Comparison of ENCODE assay signal across 19 cellular contexts in genomic region chr22:45499746-45500145, GRCh38. TPM values are rescaled to one million over a fixed set of nuclear protein-coding genes. Genes with fewer than 3 reads are reported as not detected.
DNase-seq lines count a peak whose midpoint lies in the region; ATAC-seq, FAIRE-seq and TF ChIP-seq lines count a peak whose summit lies in the region.
"Had no signal": no experiment of that assay in that cellular context is flagged by ENCODE, and none has a peak within 500 bp of the region (broad histone marks: within the 10 kb centered on the region; RNA-seq: fewer than 3 reads in every experiment).

No MANE protein-coding gene starts in this region.

- H3K27ac ChIP-seq in IMR-90 (ENCODE audit: insufficient read depth, low read length) (no peak overlapping the region), endodermal cell (ENCODE audit: low read depth, low read length) (no peak overlapping the region), HepG2 (ENCODE audit: extremely low read length, insufficient read depth, low read length) (no peak overlapping the region), tibial artery (no peak overlapping the region)
- H3K27ac ChIP-seq: colonic mucosa had no signal

- H3K27me3 ChIP-seq in IMR-90 (ENCODE audit: control insufficient read depth, insufficient read depth, low read length) (no peaks in the 10 kb centered on the region), endodermal cell (ENCODE audit: control insufficient read depth, insufficient read depth, low read length, poor library complexity, severe bottlenecking) (no peaks in the 10 kb centered on the region), HepG2 (ENCODE audit: control insufficient read depth in 1 of 2, insufficient read depth in 2 of 2, low read length in 2 of 2) (no peaks in the 10 kb centered on the region; a peak in 1 of 5 replicates), tibial artery (peaks cover 0 to 27% of the 10 kb centered on the region in 2 donors)

- intact Hi-C loops in IMR-90 (cut with micrococcal nuclease) (no loop called here), HepG2 (cut with micrococcal nuclease; ENCODE audit: unreplicated experiment) (loop anchor here (10.0 kb wide), 1 partner anchor 55 kb away; no protein-coding TSS in a partner anchor), tibial artery (cut with DNase I; ENCODE audit: low total_unique reads) (no loop called here)

- no peaks in the 10 kb centered on the region for H3K36me3 Mint-ChIP-seq in endodermal cell (ENCODE audit: low read depth)
- H3K36me3 Mint-ChIP-seq: CD4-positive, CD25-positive, alpha-beta regulatory T cell had no signal

- H2AFZ ChIP-seq in IMR-90 (replicated peaks; ENCODE audit: low read length, poor library complexity) (peak overlapping the region; percentile 9), HepG2 (ENCODE audit: low read length) (no peak overlapping the region)

- FAIRE-seq in HepG2 (lab: Jason Lieb, UNC) = no peak

- CTCF ChIA-PET in IMR-90 (lab: Yijun Ruan, JAX) (interaction anchor here (1.0 kb wide), 1 partner anchor 58 kb away, joined by 3 read pairs; no protein-coding TSS in a partner anchor), HepG2 (lab: Yijun Ruan, JAX; ENCODE audit: low intra/inter-chr PET ratio, low total read pairs) (no interaction called here)

- no TSS peak for BruUV-seq in IMR-90 (replicated peaks; lab: Mats Ljungman, UMichigan)
- BruUV-seq in HepG2 (replicated peaks; lab: Mats Ljungman, UMichigan) = no TSS peak

- peak overlapping the region; percentile 15; the same call in 1 of the 3 replicates for H2BK15ac ChIP-seq in IMR-90 (ENCODE audit: low read depth, low read length)

- peaks cover 6 to 22% of the 10 kb centered on the region in 2 experiments; a peak in 3 of 4 replicates for H3K79me1 ChIP-seq in IMR-90 (ENCODE audit: low read depth in 1 of 2, low read length in 2 of 2)

- no peaks in the 10 kb centered on the region for H3K36me3 ChIP-seq in IMR-90 (ENCODE audit: control insufficient read depth, insufficient read depth, low read length)
- H3K36me3 ChIP-seq in endodermal cell (ENCODE audit: control insufficient read depth, insufficient read depth, low read length) = no peaks in the 10 kb centered on the region
- no peaks in the 10 kb centered on the region for H3K36me3 ChIP-seq in HepG2 (replicated peaks in 1 of 2; ENCODE audit: control insufficient read depth in 1 of 2, insufficient read depth in 2 of 2, low read length in 2 of 2)
- no peaks in the 10 kb centered on the region for H3K36me3 ChIP-seq in tibial artery
- H3K36me3 ChIP-seq: colonic mucosa had no signal

- no peak for ATAC-seq in IMR-90 (ENCODE audit: low read depth)
- ATAC-seq in HepG2 = no peak
- ATAC-seq in HG02571 (IDR thresholded peaks at IDR 0.05; ENCODE audit: unreplicated experiment) = no peak

- no peak overlapping the region for H3K4me2 ChIP-seq in IMR-90 (ENCODE audit: low read depth, low read length)
- peak overlapping the region; percentile 47; the same call in 1 of the 2 replicates for H3K4me2 ChIP-seq in HepG2 (ENCODE audit: low read depth, low read length)
- H3K4me2 ChIP-seq: smooth muscle cell had no signal

- peak overlapping the region; percentile 15; the same call in 1 of the 2 replicates for H4K5ac ChIP-seq in IMR-90 (ENCODE audit: low read depth, low read length)

- H2BK120ac ChIP-seq in IMR-90 (ENCODE audit: low read depth, low read length) = no peak overlapping the region

- H3K27me3 Mint-ChIP-seq in endodermal cell (ENCODE audit: insufficient read depth) = peaks cover 7% of the 10 kb centered on the region

- H3K18ac ChIP-seq in IMR-90 (ENCODE audit: low read depth, low read length) = peak overlapping the region; percentile 24

- no peak overlapping the region for H3K14ac ChIP-seq in IMR-90 (replicated peaks; ENCODE audit: low read depth, low read length)

- H3K79me2 ChIP-seq in HepG2 (ENCODE audit: insufficient read depth, low read length) = peaks cover 19% of the 10 kb centered on the region

- no peak overlapping the region for H2BK5ac ChIP-seq in IMR-90 (ENCODE audit: low read depth, low read length, poor library complexity, severe bottlenecking)

- no peaks in the 10 kb centered on the region for H4K20me1 ChIP-seq in IMR-90 (ENCODE audit: insufficient read depth, low read length)
- no peaks in the 10 kb centered on the region for H4K20me1 ChIP-seq in HepG2 (ENCODE audit: insufficient read depth, low read length)

- 100% methylated on average over 2 of the region's 3 CpGs; no CpG with 5 or more reads in 1 of the 2 experiments for WGBS in IMR-90 (ENCODE audit: extremely low coverage in 2 of 2, insufficient read length in 1 of 2), 2 experiments
- WGBS in endodermal cell (ENCODE audit: insufficient coverage in 1 of 2, insufficient read length in 1 of 2), 2 experiments = 81 to 100% methylated on average over 1 to 3 of the region's 3 CpGs
- 55% methylated on average over 3 of the region's 3 CpGs for WGBS in HepG2 (ENCODE audit: low lambda C conversion rate)

- TF ChIP-seq POLR2A in IMR-90 (IDR thresholded peaks at IDR 0.05; ENCODE audit: low read depth, low read length) (no peak), HepG2 (IDR thresholded peaks at IDR 0.05; ENCODE audit: insufficient read depth in 1 of 2, low read depth in 2 of 2, low read length in 2 of 2) (no peak)

- dilution Hi-C loops in IMR-90 (cut with HindIII; ENCODE audit: low sequenced_read_pairs, unreplicated experiment) = no loop called here

- peak overlapping the region; percentile 25; the same call in 1 of the 2 replicates for H2AK5ac ChIP-seq in IMR-90 (ENCODE audit: low read depth, low read length)

- peaks cover 4% of the 10 kb centered on the region for H3K9me3 Mint-ChIP-seq in endodermal cell
- H3K9me3 Mint-ChIP-seq: activated T-helper 1 cell treated with anti-CD3 and anti-CD28 coated beads, Interleukin-12 subunit alpha, Interleukin-12 subunit beta, Interleukin-2, Interleukin-4 antibody, amounts not matched to agents 30 ng/mL and 10 ng/mL and 1 ng/mL, durations not matched to agents 14 hours and 24 hours and 36 hours; CD4-positive, CD25-positive, alpha-beta regulatory T cell had no signal

- H3K4me3 ChIP-seq in IMR-90 (ENCODE audit: insufficient read depth, low read depth, low read length) (no peak overlapping the region), endodermal cell (ENCODE audit: low read length) (no peak overlapping the region), HepG2 (replicated peaks in 1 of 3; ENCODE audit: insufficient read depth in 1 of 3, low read depth in 2 of 3, low read length in 3 of 3) (peak overlapping the region in 1 of 3 experiments; percentile 34; a peak in 1 of 6 replicates), tibial artery (no peak overlapping the region)
- H3K4me3 ChIP-seq: colonic mucosa, smooth muscle cell had no signal

- H3K23ac ChIP-seq in IMR-90 (ENCODE audit: low read depth, low read length) = no peak overlapping the region

- POLR2A ChIA-PET in IMR-90 (lab: Charles Lee; ENCODE audit: unreplicated experiment) = no interaction called here
- POLR2A ChIA-PET in HepG2 (lab: Yijun Ruan, JAX) = interaction anchor here (0.8 to 2.2 kb wide), 4 partner anchors 15 to 227 kb away, joined by 3 to 7 read pairs (median 4); no protein-coding TSS in a partner anchor

- TF ChIP-seq EP300 in HepG2 (IDR thresholded peaks at IDR 0.05; ENCODE audit: low read depth in 2 of 2, low read length in 2 of 2) = no peak
- no peak for TF ChIP-seq EP300 in HepG2 (CRISPR knock-in tag; IDR thresholded peaks at IDR 0.05; ENCODE audit: borderline replicate concordance)

- peak overlapping the region; percentile 2 for H3K4ac ChIP-seq in IMR-90 (ENCODE audit: low read depth, low read length)

- no peak overlapping the region for H4K91ac ChIP-seq in IMR-90 (ENCODE audit: insufficient read depth, low read depth, low read length)

- in situ Hi-C loops in IMR-90 (cut with MboI; ENCODE audit: low sequenced_read_pairs) = no loop called here
- in situ Hi-C loops in HepG2 (cut with HindIII; ENCODE audit: extremely low pct_ligation_motif_present, low pct_unique_long_range_greater_than_20kb) = no loop called here

- DNase-seq in IMR-90 (no peak), endodermal cell (peak; percentile 49), HepG2 (ENCODE audit: low spot score) (no peak), tibial artery (peak; percentile 61 to 76), NCI-H2107 (lab: John Stamatoyannopoulos, UW) (no peak), NCI-H1436 (lab: John Stamatoyannopoulos, UW) (no peak)
- DNase-seq: activated CD4-positive, alpha-beta T cell treated with anti-CD3 and anti-CD28 coated beads, Interleukin-2, amount 50 U/mL, for 48 hours; amygdala; CD4-positive, CD25-positive, alpha-beta regulatory T cell; colonic mucosa; erythroblast; GDM1; hypothalamus; NCI-H2029; SHP77 treated with DMSO at 0.1 percent for 48 hours; T1000 had no signal

- TF ChIP-seq CTCF in IMR-90 (conservative IDR thresholded peaks at IDR 0.05; ENCODE audit: low read depth, low read length) (no peak), endodermal cell (conservative IDR thresholded peaks at IDR 0.05) (no peak), HepG2 (CRISPR knock-in tag; IDR thresholded peaks at IDR 0.05) (no peak), tibial artery (IDR thresholded peaks at IDR 0.05) (no peak)

- H2BK20ac ChIP-seq in IMR-90 (ENCODE audit: low read depth, low read length) = no peak overlapping the region; the same call in 1 of the 2 replicates

- TF ChIP-seq RAD21 in IMR-90 (IDR thresholded peaks at IDR 0.05; ENCODE audit: low read length) (no peak), HepG2 (CRISPR knock-in tag; IDR thresholded peaks at IDR 0.05) (no peak)

- no peak overlapping the region for H2AK9ac ChIP-seq in IMR-90 (replicated peaks; ENCODE audit: low read depth, low read length, poor library complexity)

- peaks cover 12% of the 10 kb centered on the region; the same call in 1 of the 2 replicates for H3K9me1 ChIP-seq in IMR-90 (ENCODE audit: insufficient read depth, low read length)

- H3K9ac ChIP-seq in IMR-90 (ENCODE audit: low read depth, low read length) = no peak overlapping the region
- H3K9ac ChIP-seq in endodermal cell (ENCODE audit: extremely low read depth, low read length, poor library complexity, severe bottlenecking) = no peak overlapping the region
- no peak overlapping the region for H3K9ac ChIP-seq in HepG2 (ENCODE audit: insufficient read depth, low read depth, low read length)

- H3K27ac Mint-ChIP-seq in endodermal cell = no peak overlapping the region
- H3K27ac Mint-ChIP-seq: activated T-helper 1 cell treated with anti-CD3 and anti-CD28 coated beads, Interleukin-12 subunit alpha, Interleukin-12 subunit beta, Interleukin-2, Interleukin-4 antibody, amounts not matched to agents 30 ng/mL and 10 ng/mL and 1 ng/mL, durations not matched to agents 14 hours and 24 hours and 36 hours; CD4-positive, CD25-positive, alpha-beta regulatory T cell had no signal

- H3K56ac ChIP-seq in IMR-90 (ENCODE audit: extremely low read depth, insufficient read depth, low read length) = no peak overlapping the region

- H3K4me1 ChIP-seq in IMR-90 (ENCODE audit: control insufficient read depth, insufficient read depth, low read length) (peaks cover 26% of the 10 kb centered on the region), endodermal cell (ENCODE audit: control insufficient read depth, insufficient read depth, low read length) (no peaks in the 10 kb centered on the region), HepG2 (ENCODE audit: insufficient read depth, low read length) (peaks cover 72% of the 10 kb centered on the region), tibial artery (peaks cover 0 to 32% (median 20%) of the 10 kb centered on the region in 4 donors)
- H3K4me1 ChIP-seq: colonic mucosa had no signal

- no peak overlapping the region for H3K4me3 Mint-ChIP-seq in endodermal cell
- H3K4me3 Mint-ChIP-seq: activated T-helper 1 cell treated with anti-CD3 and anti-CD28 coated beads, Interleukin-12 subunit alpha, Interleukin-12 subunit beta, Interleukin-2, Interleukin-4 antibody, amounts not matched to agents 30 ng/mL and 10 ng/mL and 1 ng/mL, durations not matched to agents 14 hours and 24 hours and 36 hours; CD4-positive, CD25-positive, alpha-beta regulatory T cell had no signal

- H3K9me3 ChIP-seq in IMR-90 (ENCODE audit: control insufficient read depth, insufficient read depth, low read length) (no peaks in the 10 kb centered on the region), endodermal cell (ENCODE audit: control insufficient read depth, low read length) (peaks cover under 1% of the 10 kb centered on the region), HepG2 (ENCODE audit: low read length) (no peaks in the 10 kb centered on the region), tibial artery (no peaks in the 10 kb centered on the region)
- H3K9me3 ChIP-seq: colonic mucosa had no signal

- peak overlapping the region in 1 of 2 experiments; percentile 36; a peak in 1 of 4 replicates for H4K8ac ChIP-seq in IMR-90 (ENCODE audit: low read depth in 2 of 2, low read length in 2 of 2)

- peaks cover 20% of the 10 kb centered on the region for H3K4me1 Mint-ChIP-seq in endodermal cell

RNA-seq across cellular contexts. Expression of gene FBLN1, which starts 2.9 kb away (rescaled TPM):
- total RNA-seq in IMR-90 (2012; rRNA removed) = 11.3 and 11.4 TPM in 2 replicates
- 80.8 and 87.9 TPM in 2 replicates for polyA plus RNA-seq in IMR-90 (2012; rRNA removed)
- polyA plus RNA-seq in IMR-90 (2012; cell fraction: cytosol; rRNA removed) = 107 and 230 TPM in 2 replicates
- 78.8 and 81.4 TPM in 2 replicates for polyA plus RNA-seq in IMR-90 (2012; cell fraction: nucleus; rRNA removed; ENCODE audit: low replicate concordance)
- total RNA-seq in endodermal cell = 100 to 1,000 TPM; 226 to 305 TPM
- polyA plus RNA-seq in endodermal cell (2013, experiment 1 of 2) = 268 TPM
- polyA plus RNA-seq in endodermal cell (2013, experiment 2 of 2) = 268 TPM
- total RNA-seq in HepG2 (2016; rRNA removed; fragmentation: Illumina TruSeq; extraction: Trizol) = 21.6 and 37.3 TPM in 2 replicates
- 8.8 and 10.2 TPM in 2 replicates for total RNA-seq in HepG2 (2016; cell fraction: cytosol; rRNA removed; fragmentation: Illumina TruSeq; extraction: Trizol; ENCODE audit: low read depth)
- 17.3 and 38.6 TPM in 2 replicates for total RNA-seq in HepG2 (2016; cell fraction: insoluble cytoplasmic fraction; rRNA removed; fragmentation: Illumina TruSeq; extraction: Trizol)
- 18.8 and 20.1 TPM in 2 replicates for total RNA-seq in HepG2 (2016; cell fraction: membrane; rRNA removed; fragmentation: Illumina TruSeq; extraction: Trizol)
- 59.3 and 79.5 TPM in 2 replicates for total RNA-seq in HepG2 (2016; cell fraction: nucleus; rRNA removed; fragmentation: Illumina TruSeq; extraction: Trizol)
- 103 and 108 TPM in 2 replicates for polyA plus RNA-seq in HepG2 (2011; rRNA removed)
- polyA plus RNA-seq in HepG2 (2011; cell fraction: cytosol; rRNA removed) = 113 and 152 TPM in 2 replicates
- polyA plus RNA-seq in HepG2 (2011; cell fraction: nucleus; rRNA removed) = 98.0 and 115 TPM in 2 replicates
- polyA plus RNA-seq in HepG2 (2012) = 98.1 and 136 TPM in 2 replicates
- 21.8 and 25.0 TPM in 2 replicates for polyA plus RNA-seq in HepG2 (2016; cell fraction: cytosol; fragmentation: Illumina TruSeq; extraction: Trizol; ENCODE audit: low read depth)
- polyA plus RNA-seq in HepG2 (2016; cell fraction: insoluble cytoplasmic fraction; fragmentation: Illumina TruSeq; extraction: Trizol; ENCODE audit: low read depth) = 38.9 and 51.0 TPM in 2 replicates
- polyA plus RNA-seq in HepG2 (2016; cell fraction: membrane; fragmentation: Illumina TruSeq; extraction: Trizol; ENCODE audit: low read depth) = 28.4 and 31.5 TPM in 2 replicates
- 173 and 175 TPM in 2 replicates for polyA plus RNA-seq in HepG2 (2016; cell fraction: nucleus; fragmentation: Illumina TruSeq; extraction: Trizol; ENCODE audit: insufficient read depth, low read depth)
- polyA minus RNA-seq in HepG2 (2011; rRNA and poly(A)+ RNA removed; ENCODE audit: low replicate concordance) = 21.3 and 128 TPM in 2 replicates
- 68.7 and 81.8 TPM in 2 replicates for polyA minus RNA-seq in HepG2 (2011; cell fraction: cytosol; rRNA and poly(A)+ RNA removed)
- 30.7 and 34.8 TPM in 2 replicates for polyA minus RNA-seq in HepG2 (2011; cell fraction: nucleus; rRNA and poly(A)+ RNA removed)
- total RNA-seq: activated T-helper 1 cell treated with anti-CD3 and anti-CD28 coated beads, Interleukin-12 subunit alpha, Interleukin-12 subunit beta, Interleukin-2, Interleukin-4 antibody, amounts not matched to agents 30 ng/mL and 10 ng/mL and 1 ng/mL, durations not matched to agents 14 hours and 24 hours and 36 hours had no signal
- polyA plus RNA-seq: CD4-positive, CD25-positive, alpha-beta regulatory T cell had no signal

Comparison
In these comparisons a context has a peak if more than half of its experiments do, and no peak if none do; other contexts are left out.
1. DNase-seq: peak in endodermal cell (single experiment) and tibial artery (2 of 2); none in IMR-90 (single experiment), HepG2 (single experiment), NCI-H2107 (single experiment) and NCI-H1436 (single experiment).